ENCODE assay signal across 11 cellular contexts in the genomic region with DNA sequence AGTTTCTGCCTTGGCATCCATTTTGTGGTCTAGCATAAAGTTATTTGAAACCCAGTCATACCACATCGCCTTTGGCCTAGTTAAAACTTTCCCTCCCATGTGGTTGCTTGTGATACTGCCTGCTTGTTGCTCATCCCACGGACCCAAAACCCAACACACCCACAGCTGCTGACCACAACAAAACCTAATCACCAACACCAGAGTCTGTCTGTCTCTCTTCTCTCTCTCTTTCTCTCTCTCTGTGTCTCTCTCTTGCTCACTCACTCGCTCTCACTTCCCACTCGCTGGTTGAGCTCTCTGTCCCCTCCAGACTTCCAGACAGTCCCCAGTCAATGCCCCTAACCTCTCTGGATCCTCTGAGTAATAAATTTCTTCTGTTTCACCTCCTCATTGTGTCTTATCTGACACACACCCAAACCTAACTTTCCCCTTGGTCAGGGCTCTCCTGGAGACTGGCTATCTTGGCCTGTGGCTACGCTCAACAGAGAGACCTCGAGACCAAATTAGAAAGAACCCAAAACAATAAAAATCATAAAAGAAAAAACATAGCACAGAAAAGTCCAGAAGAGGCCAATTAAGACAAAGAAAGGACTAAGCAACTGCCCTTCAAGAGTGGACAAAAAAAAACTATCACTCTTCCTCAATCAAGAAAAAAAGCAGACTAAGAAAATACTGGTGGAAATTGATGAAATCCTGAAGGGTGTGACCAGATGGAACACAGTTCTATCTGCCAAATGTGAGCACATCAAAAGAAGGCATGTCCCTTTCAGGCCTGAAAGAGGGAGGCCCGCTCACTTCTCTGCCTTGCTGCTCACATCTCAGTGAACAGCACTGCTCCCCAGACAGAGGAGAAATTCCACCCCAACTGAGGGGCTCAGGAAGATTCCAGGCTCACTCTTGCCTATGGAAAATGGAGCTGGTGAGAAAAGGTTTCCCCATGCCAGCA. TPM values are rescaled to one million over a fixed set of nuclear protein-coding genes. Genes with fewer than 3 reads are reported as not detected.
A peak's percentile ranks its signal among the peaks of the same experiment; 100 is the strongest.
DNase-seq lines count a peak whose midpoint lies in the region; ATAC-seq and TF ChIP-seq lines count a peak whose summit lies in the region.
"Had no signal": no experiment of that assay in that cellular context is flagged by ENCODE, and none has a peak within 500 bp of the region (broad histone marks: within the 10 kb centered on the region; RNA-seq: fewer than 3 reads in every experiment).

No MANE protein-coding gene starts in this region.

- H3K9me3 Mint-ChIP-seq in stimulated activated memory B cell treated with anti-CD40 and anti-IgM and Interleukin-4, amounts not matched to agents 10 μg/mL and 1 μg/mL and 100 μg/mL, for 72 hours, result no peaks in the 10 kb centered on the region

- peaks cover 10% of the 10 kb centered on the region for H3K27me3 Mint-ChIP-seq in stimulated activated memory B cell treated with anti-CD40 and anti-IgM and Interleukin-4, amounts not matched to agents 10 μg/mL and 1 μg/mL and 100 μg/mL, for 72 hours

- H3K4me3 Mint-ChIP-seq in stimulated activated memory B cell treated with anti-CD40 and anti-IgM and Interleukin-4, amounts not matched to agents 10 μg/mL and 1 μg/mL and 100 μg/mL, for 72 hours, result no peak overlapping the region

- no peak overlapping the region for H3K4me3 ChIP-seq in cardiac fibroblast (replicated peaks in 1 of 2; ENCODE audit: low read depth in 2 of 2, low read length in 2 of 2)
- H3K4me3 ChIP-seq: BLaER1, body of pancreas had no signal

- peak; percentile 81 for ATAC-seq in stimulated activated memory B cell treated with anti-CD40 and anti-IgM and Interleukin-4, amounts not matched to agents 10 μg/mL and 1 μg/mL and 100 μg/mL, for 72 hours
- ATAC-seq: body of pancreas, left lobe of liver had no signal

- TF ChIP-seq CTCF in cardiac fibroblast (IDR thresholded peaks at IDR 0.05; ENCODE audit: low read depth, low read length), result no peak

- H3K36me3 Mint-ChIP-seq in stimulated activated memory B cell treated with anti-CD40 and anti-IgM and Interleukin-4, amounts not matched to agents 10 μg/mL and 1 μg/mL and 100 μg/mL, for 72 hours, result peaks cover 36% of the 10 kb centered on the region

- DNase-seq in activated naive CD4-positive, alpha-beta T cell treated with Interleukin-2 at 50 U/mL for 16 hours, result peak; percentile 63
- no peak for DNase-seq in activated naive CD4-positive, alpha-beta T cell (lab: John Stamatoyannopoulos, UW)
- DNase-seq in LHCN-M2 (ENCODE audit: low read depth), result peak; percentile 67
- DNase-seq in cardiac fibroblast (ENCODE audit: low read depth in 2 of 2), result peak; percentile 28 to 31
- no peak for DNase-seq in central memory CD4-positive, alpha-beta T cell
- no peak for DNase-seq in NCI-H1694 treated with DMSO at 0.1 percent for 48 hours (lab: John Stamatoyannopoulos, UW)
- DNase-seq in CD1c-positive myeloid dendritic cell (ENCODE audit: extremely low spot score), result no peak
- DNase-seq: body of pancreas had no signal

- peaks cover 16% of the 10 kb centered on the region for H3K4me1 Mint-ChIP-seq in stimulated activated memory B cell treated with anti-CD40 and anti-IgM and Interleukin-4, amounts not matched to agents 10 μg/mL and 1 μg/mL and 100 μg/mL, for 72 hours

- H3K27ac Mint-ChIP-seq in stimulated activated memory B cell treated with anti-CD40 and anti-IgM and Interleukin-4, amounts not matched to agents 10 μg/mL and 1 μg/mL and 100 μg/mL, for 72 hours, result peak overlapping the region; percentile 6

RNA-seq across cellular contexts. Expression of gene TTLL11, which starts 41.4 kb away (rescaled TPM):
- total RNA-seq in LHCN-M2 (2014; rRNA removed), result 3.4 and 3.8 TPM in 2 replicates
- polyA plus RNA-seq in LHCN-M2 (2012), result 2.8 TPM

Comparison
In these comparisons a context has a peak if more than half of its experiments do, and no peak if none do; other contexts are left out.
1. DNase-seq: peak in activated naive CD4-positive, alpha-beta T cell treated with Interleukin-2 at 50 U/mL for 16 hours (single experiment), LHCN-M2 (single experiment) and cardiac fibroblast (2 of 2); none in activated naive CD4-positive, alpha-beta T cell (0 of 4), central memory CD4-positive, alpha-beta T cell (single experiment), NCI-H1694 treated with DMSO at 0.1 percent for 48 hours (single experiment) and CD1c-positive myeloid dendritic cell (single experiment).